8 cellular contexts compared by ENCODE assay signal in genomic region chr16:90077240-90077756, GRCh38. TPM values are rescaled to one million over a fixed set of nuclear protein-coding genes. Genes with fewer than 3 reads are reported as not detected.
A peak's percentile ranks its signal among the peaks of the same experiment; 100 is the strongest.
DNase-seq lines count a peak whose midpoint lies in the region; ATAC-seq and TF ChIP-seq lines count a peak whose summit lies in the region.

TSS of gene PRDM7 (minus strand) at chr16:90077331. CDS start at chr16:90075910, 1,421 bp downstream.

- H3K9ac ChIP-seq in liver (ENCODE audit: low read depth in 1 of 2, low read length in 2 of 2): no peak within 1 kb of the TSS

- TF ChIP-seq RAD21 in liver (IDR thresholded peaks at IDR 0.05): no peak

- H3K27ac ChIP-seq in liver (ENCODE audit: low read depth in 1 of 2, low read length in 2 of 2): no peak within 1 kb of the TSS

- H3K36me3 ChIP-seq in liver (ENCODE audit: control insufficient read depth in 4 of 4, insufficient read depth in 3 of 4, low read depth in 1 of 4, low read length in 3 of 4): no peaks in the 10 kb centered on the region

- peak; percentile 64 for DNase-seq in AG09309 (ENCODE audit: low read depth)
- peak; percentile 86 to 96 for DNase-seq in NCI-H526 (lab: John Stamatoyannopoulos, UW)
- DNase-seq in activated CD4-positive, alpha-beta T cell treated with anti-CD3 and anti-CD28 coated beads, Interleukin-2, amount 50 U/mL, for 4 hours: peak; percentile 93 to 95
- DNase-seq in dermis microvascular lymphatic vessel endothelial cell (ENCODE audit: low read depth in 2 of 2): peak; percentile 72 to 81
- DNase-seq in stimulated activated CD4-positive, alpha-beta T cell treated with anti-CD3 and anti-CD28 coated beads, Interleukin-2, amount 100 ng/mL, for 4 hours (ENCODE audit: low read depth): peak; percentile 97

- peak; percentile 18 for TF ChIP-seq POLR2A in GM19099 (IDR thresholded peaks at IDR 0.05; ENCODE audit: extremely low read depth, insufficient read length, low read depth)

- H3K9me3 ChIP-seq in liver (ENCODE audit: control insufficient read depth in 4 of 4, low read length in 3 of 4): no peaks in the 10 kb centered on the region

- peak within 1 kb of the TSS; percentile 45 for H3K4me3 ChIP-seq in AG09309 (ENCODE audit: control insufficient read depth, low read depth, low read length)
- peak within 1 kb of the TSS in 2 of 3 donors; percentile 21 to 38 for H3K4me3 ChIP-seq in liver (ENCODE audit: low read depth in 1 of 3, low read length in 3 of 3)

- peaks cover 0 to 10% (median 2%) of the 10 kb centered on the region in 4 donors for H3K4me1 ChIP-seq in liver (ENCODE audit: control insufficient read depth in 4 of 4, insufficient read depth in 4 of 4, low read length in 3 of 4)

- TF ChIP-seq CTCF in AG09309 (IDR thresholded peaks at IDR 0.05; ENCODE audit: control insufficient read depth, insufficient read depth, low read depth, low read length, missing control alignments): no peak
- TF ChIP-seq CTCF in liver (IDR thresholded peaks at IDR 0.05; ENCODE audit: low read depth, low read length, missing input control): no peak

- ATAC-seq in HG03432 (IDR thresholded peaks at IDR 0.05; ENCODE audit: unreplicated experiment): peak; percentile 88

- peaks cover 0 to 2% (median 0%) of the 10 kb centered on the region in 4 donors for H3K27me3 ChIP-seq in liver (ENCODE audit: control insufficient read depth in 4 of 4, insufficient read depth in 4 of 4, low read length in 3 of 4)

- 6% methylated on average over 32 of the region's 32 CpGs for WGBS in liver

TF ChIP-seq in liver, 16 proteins besides CTCF, POLR2A, EP300 and RAD21:
- no peak for TF ChIP-seq NR2F2 (IDR thresholded peaks at IDR 0.05)
- no peak for TF ChIP-seq ATF3 (IDR thresholded peaks at IDR 0.05)
- TF ChIP-seq FOXA1 (IDR thresholded peaks at IDR 0.05): no peak
- no peak for TF ChIP-seq FOXA2 (IDR thresholded peaks at IDR 0.05)
- peak; percentile 87 for TF ChIP-seq SP1 (IDR thresholded peaks at IDR 0.05)
- no peak for TF ChIP-seq HNF4G (IDR thresholded peaks at IDR 0.05)
- no peak for TF ChIP-seq HNF4A (conservative IDR thresholded peaks at IDR 0.05)
- TF ChIP-seq TAF1 (conservative IDR thresholded peaks at IDR 0.05): no peak
- no peak for TF ChIP-seq GABPA (IDR thresholded peaks at IDR 0.05 in 1 of 2, conservative IDR thresholded peaks at IDR 0.05 in 1 of 2)
- no peak for TF ChIP-seq RXRA (IDR thresholded peaks at IDR 0.05)
- no peak for TF ChIP-seq REST (IDR thresholded peaks at IDR 0.05)
- no peak for TF ChIP-seq EGR1 (IDR thresholded peaks at IDR 0.05; ENCODE audit: low read depth in 2 of 2)
- no peak for TF ChIP-seq JUND (IDR thresholded peaks at IDR 0.05)
- TF ChIP-seq MAX (IDR thresholded peaks at IDR 0.05): peak; percentile 15
- no peak for TF ChIP-seq ZBTB33 (IDR thresholded peaks at IDR 0.05)
- TF ChIP-seq YY1 (IDR thresholded peaks at IDR 0.05): peak; percentile 21

RNA-seq across cellular contexts. Expression of gene PRDM7, which starts in this region (rescaled TPM):
- total RNA-seq in dermis microvascular lymphatic vessel endothelial cell (not detected in 2 replicates), liver (not detected)
- not detected for polyA plus RNA-seq in liver

Comparison
In these comparisons a context has a peak if more than half of its experiments do, and no peak if none do; other contexts are left out.
1. Peak in DNase-seq in dermis microvascular lymphatic vessel endothelial cell; RNA of the gene not detected or under 1 TPM.